ENCODE assay signal across 8 cellular contexts in genomic region chr1:39398278-39399010, GRCh38.
A peak's percentile ranks its signal among the peaks of the same experiment; 100 is the strongest.
DNase-seq lines count a peak whose midpoint lies in the region; ATAC-seq and TF ChIP-seq lines count a peak whose summit lies in the region.

No MANE protein-coding gene starts in this region.

- peaks cover 19% of the 10 kb centered on the region for H3K36me3 Mint-ChIP-seq in effector memory CD8-positive, alpha-beta T cell (ENCODE audit: insufficient read depth)

- peak overlapping the region; percentile 37 to 53 for H3K4me3 Mint-ChIP-seq in effector memory CD8-positive, alpha-beta T cell

- H3K4me1 Mint-ChIP-seq in effector memory CD8-positive, alpha-beta T cell (ENCODE audit: low read depth in 2 of 2), result peaks cover 32 to 62% of the 10 kb centered on the region in 2 donors

- DNase-seq in CD1c-positive myeloid dendritic cell (ENCODE audit: extremely low spot score) (peak; percentile 74), HS-27A (ENCODE audit: low read depth) (peak; percentile 96), UCSD-AML1 (lab: John Stamatoyannopoulos, UW; ENCODE audit: unreplicated experiment) (peak; percentile 53), mucosa of gallbladder (ENCODE audit: low spot score) (peak; percentile 87), GM13976 (ENCODE audit: low spot score) (no peak)
- no peak for DNase-seq in effector memory CD8-positive, alpha-beta T cell

- H3K27ac Mint-ChIP-seq in effector memory CD8-positive, alpha-beta T cell, result peak overlapping the region; percentile 64 to 80

- ATAC-seq in effector memory CD8-positive, alpha-beta T cell (replicated peaks), result peak; percentile 26
- ATAC-seq in HG03175 (IDR thresholded peaks at IDR 0.05; ENCODE audit: unreplicated experiment), result no peak

- no peaks in the 10 kb centered on the region for H3K27me3 Mint-ChIP-seq in effector memory CD8-positive, alpha-beta T cell

- peak overlapping the region; percentile 74 for H3K27ac ChIP-seq in temporal lobe (ENCODE audit: low read depth, low read length)

- in situ Hi-C loops in GM13976 (cut with MboI; ENCODE audit: low sequenced_read_pairs, unreplicated experiment), result no loop called here

- H3K9me3 Mint-ChIP-seq in effector memory CD8-positive, alpha-beta T cell, result no peaks in the 10 kb centered on the region

- no peak for TF ChIP-seq CTCF in GM13976 (IDR thresholded peaks at IDR 0.05; ENCODE audit: borderline replicate concordance, control extremely low read depth, extremely low read depth, insufficient read depth, missing control alignments)

Comparison
In these comparisons a context has a peak if more than half of its experiments do, and no peak if none do; other contexts are left out.
1. DNase-seq: peak in CD1c-positive myeloid dendritic cell (single experiment), HS-27A (single experiment), UCSD-AML1 (single experiment) and mucosa of gallbladder (single experiment); none in effector memory CD8-positive, alpha-beta T cell (0 of 3) and GM13976 (single experiment).